Comparison of ENCODE assay signal across 24 cellular contexts in the genomic region with DNA sequence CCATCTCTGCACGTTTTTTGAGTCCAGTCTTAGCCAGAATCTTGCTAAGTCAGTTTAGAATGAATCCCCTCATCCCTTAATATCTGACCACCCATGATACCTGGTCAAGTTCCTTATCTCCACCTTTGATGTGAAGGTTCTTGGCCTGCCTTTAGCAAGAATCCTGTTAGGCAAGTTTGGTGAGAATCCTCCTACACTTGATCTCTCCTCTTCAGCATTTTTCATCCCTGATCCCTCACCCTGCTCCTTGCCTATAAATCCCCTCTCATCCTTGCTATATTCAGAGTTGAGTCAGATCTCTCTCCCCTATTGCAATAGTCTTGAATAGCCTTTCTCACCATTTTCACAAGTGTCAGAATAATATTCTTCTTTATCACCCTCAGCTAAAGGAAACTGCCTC. TPM values are rescaled to one million over a fixed set of nuclear protein-coding genes. Genes with fewer than 3 reads are reported as not detected.
A peak's percentile ranks its signal among the peaks of the same experiment; 100 is the strongest.
DNase-seq lines count a peak whose midpoint lies in the region; FAIRE-seq and TF ChIP-seq lines count a peak whose summit lies in the region.
"Had no signal": no experiment of that assay in that cellular context is flagged by ENCODE, and none has a peak within 500 bp of the region (broad histone marks: within the 10 kb centered on the region; RNA-seq: fewer than 3 reads in every experiment).

No MANE protein-coding gene starts in this region.

- no peak overlapping the region for H3K4me3 ChIP-seq in LNCaP clone FGC (ENCODE audit: low read depth, low read length)
- no peak overlapping the region for H3K4me3 ChIP-seq in osteoblast (ENCODE audit: insufficient read depth, low read length)
- H3K4me3 ChIP-seq: A549; BLaER1 treated with 17β-estradiol and CSF1 and Interleukin-3, amounts not matched to agents 10 nM and 100 nM; GM23338 had no signal

- H3K4me1 ChIP-seq in osteoblast (ENCODE audit: insufficient read depth, low read length), result no peaks in the 10 kb centered on the region
- H3K4me1 ChIP-seq: A549; BE2C; BLaER1 treated with 17β-estradiol and CSF1 and Interleukin-3, amounts not matched to agents 10 nM and 100 nM had no signal

- FAIRE-seq in H54 (lab: Jason Lieb, UNC), result no peak
- FAIRE-seq: A549, GM12891, GM18507 had no signal

- no peaks in the 10 kb centered on the region for H4K20me1 ChIP-seq in osteoblast (ENCODE audit: insufficient read depth, low read length)
- H4K20me1 ChIP-seq: BLaER1 treated with 17β-estradiol and CSF1 and Interleukin-3, amounts not matched to agents 10 nM and 100 nM had no signal

- no peak overlapping the region for H2AFZ ChIP-seq in osteoblast (ENCODE audit: low read length)
- H2AFZ ChIP-seq: GM23338 had no signal

- no peak overlapping the region for H3K27ac ChIP-seq in osteoblast (ENCODE audit: low read depth, low read length)
- H3K27ac ChIP-seq: A549; BLaER1 treated with 17β-estradiol and CSF1 and Interleukin-3, amounts not matched to agents 10 nM and 100 nM had no signal

- no peaks in the 10 kb centered on the region for H3K79me2 ChIP-seq in osteoblast (ENCODE audit: insufficient read depth, low read length)

- no peak overlapping the region for H3K4me2 ChIP-seq in osteoblast (ENCODE audit: insufficient read depth, low read length)
- H3K4me2 ChIP-seq: A549; BLaER1 treated with 17β-estradiol and CSF1 and Interleukin-3, amounts not matched to agents 10 nM and 100 nM; GM23338 had no signal

- TF ChIP-seq CTCF in LNCaP clone FGC (IDR thresholded peaks at IDR 0.05; ENCODE audit: control insufficient read depth, extremely low read depth, insufficient read depth) (no peak), osteoblast (IDR thresholded peaks at IDR 0.05; ENCODE audit: extremely low read depth, low read depth, low read length) (no peak)

- no peak for TF ChIP-seq POLR2A in H54 (IDR thresholded peaks at IDR 0.05; ENCODE audit: low read depth, low read length)

- no peaks in the 10 kb centered on the region for H3K36me3 ChIP-seq in osteoblast (ENCODE audit: insufficient read depth, low read length)
- H3K36me3 ChIP-seq: BE2C; BLaER1 treated with 17β-estradiol and CSF1 and Interleukin-3, amounts not matched to agents 10 nM and 100 nM had no signal

- no peaks in the 10 kb centered on the region for H3K9me3 ChIP-seq in osteoblast (ENCODE audit: low read depth, low read length)
- H3K9me3 ChIP-seq: A549, BE2C had no signal

- DNase-seq in DMS53 (lab: John Stamatoyannopoulos, UW) (peak; percentile 37), LNCaP clone FGC (ENCODE audit: low read depth) (peak; percentile 1), osteoblast (ENCODE audit: insufficient read length, low spot score, missing footprints) (peak; percentile 9), HCEC 1CT (no peak), H54 (ENCODE audit: insufficient read length, low spot score) (no peak), NCI-H1417 treated with DMSO at 0.1 percent for 48 hours (lab: John Stamatoyannopoulos, UW) (no peak)
- no peak for DNase-seq in activated CD4-positive, alpha-beta T cell treated with anti-CD3 and anti-CD28 coated beads, Interleukin-2, amount 50 U/mL, for 4 hours
- DNase-seq: 8988T; ACHN; AML-193; BE2C; Calu3; CD4-positive, alpha-beta T cell; CD8-positive, alpha-beta memory T cell; DMS79; EL; GF-D8 had no signal

- H3K27me3 ChIP-seq in osteoblast (ENCODE audit: insufficient read depth, low read length), result peaks cover 51% of the 10 kb centered on the region
- H3K27me3 ChIP-seq: BLaER1 treated with 17β-estradiol and CSF1 and Interleukin-3, amounts not matched to agents 10 nM and 100 nM had no signal

RNA-seq across cellular contexts. Expression of a gene that starts 31.0 kb away (rescaled TPM):
- not detected in 2 replicates for total RNA-seq in osteoblast
- total RNA-seq: Calu3; CD4-positive, alpha-beta T cell; CD8-positive, alpha-beta memory T cell; G401; GM23338; H4 had no signal

Comparison
In these comparisons a context has a peak if more than half of its experiments do, and no peak if none do; other contexts are left out.
1. DNase-seq: peak in DMS53 (single experiment), LNCaP clone FGC (single experiment) and osteoblast (single experiment); none in HCEC 1CT (single experiment), activated CD4-positive, alpha-beta T cell treated with anti-CD3 and anti-CD28 coated beads, Interleukin-2, amount 50 U/mL, for 4 hours (0 of 2), H54 (single experiment) and NCI-H1417 treated with DMSO at 0.1 percent for 48 hours (single experiment).